In the genomic region with DNA sequence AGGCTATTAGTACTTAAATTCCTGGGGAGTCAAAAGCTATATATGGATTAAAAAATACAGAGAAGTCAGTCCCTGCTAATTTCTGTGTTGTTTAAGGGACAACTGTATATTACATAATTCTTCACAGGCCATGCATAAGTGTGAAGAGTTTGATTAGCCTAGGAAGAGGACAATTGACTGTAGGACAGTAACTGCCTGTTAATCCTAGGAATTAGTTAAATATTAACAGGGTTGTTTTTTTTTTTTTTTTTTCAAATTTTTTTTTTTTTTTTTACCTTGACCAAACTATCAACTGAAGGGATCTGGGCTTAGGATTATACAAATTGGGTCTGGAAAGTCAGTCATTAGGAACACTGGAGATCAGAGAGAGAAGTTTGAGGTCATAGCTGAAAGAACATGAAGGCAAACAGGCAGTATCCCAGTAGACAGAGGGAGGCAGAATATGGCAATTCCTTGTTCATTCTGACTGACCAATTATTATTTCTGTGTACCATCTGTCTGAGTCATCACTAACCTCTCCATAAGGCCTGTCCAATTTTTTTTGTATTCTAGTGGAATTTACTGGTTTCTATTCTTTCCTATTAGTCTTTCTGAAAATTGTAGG, we compare ENCODE assay signal across 22 cellular contexts.
"Had no signal": no experiment of that assay in that cellular context is flagged by ENCODE, and none has a peak within 500 bp of the region (broad histone marks: within the 10 kb centered on the region; RNA-seq: fewer than 3 reads in every experiment).

No MANE protein-coding gene starts in this region.

- H3K4me2 ChIP-seq: hepatocyte had no signal

- H2AFZ ChIP-seq: hepatocyte had no signal

- H3K27ac ChIP-seq: coronary artery, dorsolateral prefrontal cortex, esophagus muscularis mucosa, foreskin keratinocyte, gastroesophageal sphincter, heart left ventricle, hepatocyte, left ventricle myocardium inferior, lower lobe of right lung had no signal

- H3K27me3 ChIP-seq: dorsolateral prefrontal cortex, esophagus muscularis mucosa, foreskin keratinocyte, gastroesophageal sphincter, heart left ventricle, hepatocyte had no signal

- H3K9me3 ChIP-seq: esophagus muscularis mucosa, gastroesophageal sphincter, heart left ventricle, left ventricle myocardium inferior, lower lobe of right lung, mucosa of descending colon had no signal

- DNase-seq: dermis blood vessel endothelial cell; dorsolateral prefrontal cortex; effector CD4-positive, alpha-beta T cell; effector memory CD4-positive, alpha-beta T cell; foreskin keratinocyte; heart left ventricle; hypothalamus; immature natural killer cell; left cardiac atrium; left ventricle myocardium inferior; lower lobe of right lung; mesenchymal stem cell; mucosa of descending colon; naive B cell had no signal

- ATAC-seq: foreskin keratinocyte, gastroesophageal sphincter, heart left ventricle, left cardiac atrium, lower lobe of right lung, mucosa of descending colon had no signal

- FAIRE-seq: colon, endothelial cell of umbilical vein, frontal cortex, keratinocyte had no signal

- H3K36me3 ChIP-seq: esophagus muscularis mucosa, gastroesophageal sphincter, heart left ventricle, left ventricle myocardium inferior, lower lobe of right lung had no signal

- H3K79me2 ChIP-seq: hepatocyte had no signal

- H3K4me3 ChIP-seq: coronary artery, dorsolateral prefrontal cortex, esophagus muscularis mucosa, gastroesophageal sphincter, heart left ventricle, hepatocyte, left ventricle myocardium inferior, lower lobe of right lung, mucosa of descending colon had no signal

- H3K4me1 ChIP-seq: esophagus muscularis mucosa, foreskin keratinocyte, gastroesophageal sphincter, heart left ventricle, left ventricle myocardium inferior, lower lobe of right lung had no signal
